In the genomic region with DNA sequence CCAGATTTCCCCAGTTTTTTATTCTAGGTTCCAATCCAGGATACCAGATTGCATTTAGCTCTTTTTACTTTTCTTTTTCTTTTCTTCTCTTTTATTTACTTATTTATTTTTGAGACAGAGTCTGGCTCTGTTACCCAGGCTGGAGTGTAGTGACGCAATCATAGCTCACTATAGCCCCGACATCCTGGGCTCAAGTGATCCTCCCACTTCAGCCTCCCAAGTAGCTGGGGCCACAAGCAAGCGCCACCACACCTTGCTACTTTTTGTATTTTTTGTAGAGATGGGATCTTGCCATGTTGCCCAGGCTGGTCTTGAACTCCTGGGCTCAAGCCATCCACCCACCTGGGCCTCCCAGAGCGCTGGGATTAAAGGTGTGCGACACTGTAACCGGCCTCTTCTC, we compare ENCODE assay signal across 19 cellular contexts.
"Had no signal": no experiment of that assay in that cellular context is flagged by ENCODE, and none has a peak within 500 bp of the region (broad histone marks: within the 10 kb centered on the region; RNA-seq: fewer than 3 reads in every experiment).

No MANE protein-coding gene starts in this region.

- ATAC-seq: activated CD8-positive, alpha-beta T cell treated with anti-CD3 and anti-CD28 coated beads, Interleukin-2, amount 10 ng/mL, durations not matched to agents 7 days and 5 days; activated naive CD4-positive, alpha-beta T cell treated with anti-CD3 and anti-CD28 coated beads, Interleukin-2, amount 50 U/mL, for 72 hours; body of pancreas; foreskin keratinocyte; left colon; mucosa of descending colon; naive thymus-derived CD4-positive, alpha-beta T cell; stimulated activated naive CD8-positive, alpha-beta T cell treated with anti-CD3 and anti-CD28 coated beads, Interleukin-15, amount 100 ng/mL, for 72 hours had no signal

- H3K27me3 ChIP-seq: body of pancreas, foreskin keratinocyte, SJSA1 had no signal

- DNase-seq: activated CD4-positive, alpha-beta T cell treated with anti-CD3 and anti-CD28 coated beads, Interleukin-2, amount 10 ng/mL, durations not matched to agents 24 days and 14 days; activated CD4-positive, CD25-positive, alpha-beta regulatory T cell; activated CD8-positive, alpha-beta memory T cell treated with anti-CD3 and anti-CD28 coated beads, Interleukin-2, amount 50 U/mL, for 4 hours; activated CD8-positive, alpha-beta T cell treated with anti-CD3 and anti-CD28 coated beads, Interleukin-2, amount 10 ng/mL, durations not matched to agents 7 days and 5 days; activated gamma-delta T cell; activated T-cell treated with anti-CD3 and anti-CD28 coated beads, Interleukin-2, amount 50 U/mL, for 48 hours; amniotic stem cell; body of pancreas; effector memory CD4-positive, alpha-beta T cell; foreskin keratinocyte; mucosa of descending colon; naive thymus-derived CD4-positive, alpha-beta T cell; stimulated activated naive CD8-positive, alpha-beta T cell treated with anti-CD3 and anti-CD28 coated beads, Interleukin-15, amount 100 ng/mL, for 72 hours had no signal

- H3K4me3 ChIP-seq: body of pancreas, mucosa of descending colon, SJSA1 had no signal

- H3K9me3 ChIP-seq: body of pancreas, mucosa of descending colon, SJSA1 had no signal

- H3K27ac Mint-ChIP-seq: activated CD4-positive, alpha-beta T cell treated with anti-CD3 and anti-CD28 coated beads, Interleukin-2, amount 10 ng/mL, durations not matched to agents 24 days and 14 days; activated CD8-positive, alpha-beta T cell treated with anti-CD3 and anti-CD28 coated beads, Interleukin-2, amount 10 ng/mL, durations not matched to agents 7 days and 5 days; activated naive CD4-positive, alpha-beta T cell treated with anti-CD3 and anti-CD28 coated beads, Interleukin-2, amount 50 U/mL, for 72 hours; naive thymus-derived CD4-positive, alpha-beta T cell; stimulated activated naive CD8-positive, alpha-beta T cell treated with anti-CD3 and anti-CD28 coated beads, Interleukin-15, amount 100 ng/mL, for 72 hours; type B pancreatic cell had no signal

- H3K9ac ChIP-seq: parathyroid adenoma had no signal

- H3K27me3 Mint-ChIP-seq: activated CD4-positive, alpha-beta T cell treated with anti-CD3 and anti-CD28 coated beads, Interleukin-2, amount 10 ng/mL, durations not matched to agents 24 days and 14 days; dendritic cell treated with granulocyte-macrophage colony-stimulating factor and Interleukin-4, amounts not matched to agents 40 ng/mL and 50 ng/mL, for 4 days; naive thymus-derived CD4-positive, alpha-beta T cell; stimulated activated naive CD8-positive, alpha-beta T cell treated with anti-CD3 and anti-CD28 coated beads, Interleukin-15, amount 100 ng/mL, for 72 hours; type B pancreatic cell had no signal

- H3K27ac ChIP-seq: foreskin keratinocyte, parathyroid adenoma, SJSA1 had no signal

- H3K4me3 Mint-ChIP-seq: activated CD4-positive, alpha-beta T cell treated with anti-CD3 and anti-CD28 coated beads, Interleukin-2, amount 10 ng/mL, durations not matched to agents 24 days and 14 days; activated CD8-positive, alpha-beta T cell treated with anti-CD3 and anti-CD28 coated beads, Interleukin-2, amount 10 ng/mL, durations not matched to agents 7 days and 5 days; dendritic cell treated with granulocyte-macrophage colony-stimulating factor and Interleukin-4, amounts not matched to agents 40 ng/mL and 50 ng/mL, for 4 days; naive thymus-derived CD4-positive, alpha-beta T cell; stimulated activated naive CD8-positive, alpha-beta T cell treated with anti-CD3 and anti-CD28 coated beads, Interleukin-15, amount 100 ng/mL, for 72 hours; type B pancreatic cell had no signal

- H3K36me3 Mint-ChIP-seq: activated naive CD4-positive, alpha-beta T cell treated with anti-CD3 and anti-CD28 coated beads, Interleukin-2, amount 50 U/mL, for 72 hours had no signal

- H3K4me1 ChIP-seq: foreskin keratinocyte, parathyroid adenoma had no signal
